In genomic region chr6:51613558-51613957, GRCh38 we compare ENCODE assay signal across 15 cellular contexts.
DNase-seq lines count a peak whose midpoint lies in the region; ATAC-seq and TF ChIP-seq lines count a peak whose summit lies in the region.
"Had no signal": no experiment of that assay in that cellular context is flagged by ENCODE, and none has a peak within 500 bp of the region (broad histone marks: within the 10 kb centered on the region; RNA-seq: fewer than 3 reads in every experiment).

No MANE protein-coding gene starts in this region.

- H3K9me3 ChIP-seq in mucosa of descending colon (no peaks in the 10 kb centered on the region), heart left ventricle (no peaks in the 10 kb centered on the region), uterus (no peaks in the 10 kb centered on the region)
- H3K9me3 ChIP-seq: Caco-2 had no signal

- intact Hi-C loops in mucosa of descending colon (cut with DNase I, micrococcal nuclease) (no loop called here), heart left ventricle (cut with DNase I) (no loop called here), uterus (cut with DNase I; ENCODE audit: low total_unique reads) (no loop called here)

- H3K4me1 ChIP-seq in mucosa of descending colon (ENCODE audit: low read depth) (no peaks in the 10 kb centered on the region), heart left ventricle (no peaks in the 10 kb centered on the region), uterus (no peaks in the 10 kb centered on the region)

- H3K36me3 ChIP-seq in mucosa of descending colon (ENCODE audit: low read depth) = no peaks in the 10 kb centered on the region
- no peaks in the 10 kb centered on the region for H3K36me3 ChIP-seq in heart left ventricle
- no peaks in the 10 kb centered on the region for H3K36me3 ChIP-seq in uterus

- peak; percentile 18 for DNase-seq in SIG-M5 treated with dmso at 0.1 percent for 504 hours (lab: John Stamatoyannopoulos, UW; ENCODE audit: unreplicated experiment)
- no peak for DNase-seq in SIG-M5 (lab: John Stamatoyannopoulos, UW)
- DNase-seq in NCI-H146 treated with DMSO at 0.1 percent for 48 hours (lab: John Stamatoyannopoulos, UW; ENCODE audit: unreplicated experiment) = peak; percentile 1
- DNase-seq in NCI-H748 treated with DMSO at 0.1 percent for 48 hours (lab: John Stamatoyannopoulos, UW) = peak; percentile 83
- DNase-seq in mucosa of descending colon = no peak
- DNase-seq in heart left ventricle = no peak
- DNase-seq in uterus = no peak
- DNase-seq: AML-193, Caco-2, DND-41, NCI-H526 treated with DMSO at 0.1 percent for 48 hours, PC-9 had no signal

- TF ChIP-seq CTCF in mucosa of descending colon (IDR thresholded peaks at IDR 0.05) (no peak), heart left ventricle (IDR thresholded peaks at IDR 0.05) (no peak), uterus (IDR thresholded peaks at IDR 0.05) (no peak)

- ATAC-seq in mucosa of descending colon (peak; percentile 38), GM19452 (IDR thresholded peaks at IDR 0.05; ENCODE audit: unreplicated experiment) (no peak), heart left ventricle (no peak)
- ATAC-seq: GM23338, HCT116 had no signal

- H3K27me3 ChIP-seq in heart left ventricle = no peaks in the 10 kb centered on the region
- H3K27me3 ChIP-seq in uterus = no peaks in the 10 kb centered on the region

- H3K27ac ChIP-seq in heart left ventricle = no peak overlapping the region
- no peak overlapping the region for H3K27ac ChIP-seq in uterus
- H3K27ac ChIP-seq: PC-9 had no signal

- H3K4me3 ChIP-seq in mucosa of descending colon (no peak overlapping the region), heart left ventricle (no peak overlapping the region), uterus (no peak overlapping the region)
- H3K4me3 ChIP-seq: GM23338, PC-9 had no signal

- 62 to 74% (median 73%) methylated on average over 3 of the region's 3 CpGs for WGBS in heart left ventricle, 4 donors

- TF ChIP-seq POLR2A in heart left ventricle (IDR thresholded peaks at IDR 0.05) (no peak), uterus (IDR thresholded peaks at IDR 0.05) (no peak)

Comparison
In these comparisons a context has a peak if more than half of its experiments do, and no peak if none do; other contexts are left out.
1. DNase-seq: peak in SIG-M5 treated with dmso at 0.1 percent for 504 hours (single experiment), NCI-H146 treated with DMSO at 0.1 percent for 48 hours (single experiment) and NCI-H748 treated with DMSO at 0.1 percent for 48 hours (single experiment); none in SIG-M5 (single experiment), mucosa of descending colon (0 of 3), heart left ventricle (0 of 5) and uterus (0 of 2).